20 cellular contexts compared by ENCODE assay signal in genomic region chr12:72647139-72647538, GRCh38.
"Had no signal": no experiment of that assay in that cellular context is flagged by ENCODE, and none has a peak within 500 bp of the region (broad histone marks: within the 10 kb centered on the region; RNA-seq: fewer than 3 reads in every experiment).

No MANE protein-coding gene starts in this region.

- H3K4me1 ChIP-seq: foreskin keratinocyte, left ventricle myocardium inferior, right lobe of liver, stomach, suprapubic skin, tibial nerve had no signal

- DNase-seq: activated T-cell treated with anti-CD3 and anti-CD28 coated beads, Interleukin-2, amount 50 U/mL, for 24 hours; central memory CD4-positive, alpha-beta T cell; effector memory CD4-positive, alpha-beta T cell; foreskin keratinocyte; immature natural killer cell; kidney glomerular epithelial cell; left ventricle myocardium inferior; naive thymus-derived CD4-positive, alpha-beta T cell; occipital lobe; right lobe of liver; stimulated activated CD4-positive, alpha-beta T cell treated with anti-CD3 and anti-CD28 coated beads, Interleukin-2, amount 100 ng/mL, for 24 hours; stomach had no signal

- H3K4me3 Mint-ChIP-seq: activated T-cell treated with anti-CD3 and anti-CD28 coated beads, Interleukin-2, amount 50 U/mL, for 24 hours; activated T-helper 17 cell treated with anti-CD3 and anti-CD28 coated beads, Interleukin-2, amount 50 U/mL, for 72 hours; immature natural killer cell; naive thymus-derived CD4-positive, alpha-beta T cell; neural crest cell; stimulated activated effector memory CD8-positive, alpha-beta T cell treated with anti-CD3 and anti-CD28 coated beads, Interleukin-12 subunit alpha, Interleukin-12 subunit beta, amount 100 ng/mL, for 72 hours; WTC11 had no signal

- H3K36me3 ChIP-seq: left ventricle myocardium inferior, right lobe of liver, stomach, suprapubic skin, tibial nerve had no signal

- H3K27me3 ChIP-seq: foreskin keratinocyte, right lobe of liver, stomach, suprapubic skin, tibial nerve had no signal

- H3K4me1 Mint-ChIP-seq: activated T-helper 17 cell treated with anti-CD3 and anti-CD28 coated beads, Interleukin-2, amount 50 U/mL, for 72 hours; immature natural killer cell; naive thymus-derived CD4-positive, alpha-beta T cell; stimulated activated effector memory CD8-positive, alpha-beta T cell treated with anti-CD3 and anti-CD28 coated beads, Interleukin-12 subunit alpha, Interleukin-12 subunit beta, amount 100 ng/mL, for 72 hours had no signal

- H3K9me3 Mint-ChIP-seq: neural crest cell had no signal

- H3K27ac Mint-ChIP-seq: activated naive CD4-positive, alpha-beta T cell treated with anti-CD3 and anti-CD28 coated beads, Interleukin-2, amount 50 U/mL, for 72 hours; activated T-cell treated with anti-CD3 and anti-CD28 coated beads, Interleukin-2, amount 50 U/mL, for 24 hours; activated T-helper 17 cell treated with anti-CD3 and anti-CD28 coated beads, Interleukin-2, amount 50 U/mL, for 72 hours; immature natural killer cell; naive thymus-derived CD4-positive, alpha-beta T cell; stimulated activated effector memory CD8-positive, alpha-beta T cell treated with anti-CD3 and anti-CD28 coated beads, Interleukin-12 subunit alpha, Interleukin-12 subunit beta, amount 100 ng/mL, for 72 hours; WTC11 had no signal

- H3K36me3 Mint-ChIP-seq: activated naive CD4-positive, alpha-beta T cell treated with anti-CD3 and anti-CD28 coated beads, Interleukin-2, amount 50 U/mL, for 72 hours; naive thymus-derived CD4-positive, alpha-beta T cell; stimulated activated effector memory CD8-positive, alpha-beta T cell treated with anti-CD3 and anti-CD28 coated beads, Interleukin-12 subunit alpha, Interleukin-12 subunit beta, amount 100 ng/mL, for 72 hours; WTC11 had no signal

- ATAC-seq: activated naive CD4-positive, alpha-beta T cell treated with anti-CD3 and anti-CD28 coated beads, Interleukin-2, amount 50 U/mL, for 72 hours; activated T-helper 17 cell treated with anti-CD3 and anti-CD28 coated beads, Interleukin-2, amount 50 U/mL, for 72 hours; foreskin keratinocyte; naive thymus-derived CD4-positive, alpha-beta T cell; right lobe of liver; stimulated activated effector memory CD8-positive, alpha-beta T cell treated with anti-CD3 and anti-CD28 coated beads, Interleukin-12 subunit alpha, Interleukin-12 subunit beta, amount 100 ng/mL, for 72 hours; WTC11 had no signal

- H3K27ac ChIP-seq: foreskin keratinocyte, left ventricle myocardium inferior, right lobe of liver, skin epidermis, stomach, suprapubic skin, tibial nerve had no signal

- H3K4me3 ChIP-seq: left ventricle myocardium inferior, right lobe of liver, skin epidermis, stomach, suprapubic skin, tibial nerve had no signal

- H3K27me3 Mint-ChIP-seq: activated T-cell treated with anti-CD3 and anti-CD28 coated beads, Interleukin-2, amount 50 U/mL, for 24 hours; activated T-helper 17 cell treated with anti-CD3 and anti-CD28 coated beads, Interleukin-2, amount 50 U/mL, for 72 hours; naive thymus-derived CD4-positive, alpha-beta T cell had no signal

- H3K9me3 ChIP-seq: right lobe of liver, suprapubic skin, tibial nerve had no signal
